26 cellular contexts compared by ENCODE assay signal in the genomic region with DNA sequence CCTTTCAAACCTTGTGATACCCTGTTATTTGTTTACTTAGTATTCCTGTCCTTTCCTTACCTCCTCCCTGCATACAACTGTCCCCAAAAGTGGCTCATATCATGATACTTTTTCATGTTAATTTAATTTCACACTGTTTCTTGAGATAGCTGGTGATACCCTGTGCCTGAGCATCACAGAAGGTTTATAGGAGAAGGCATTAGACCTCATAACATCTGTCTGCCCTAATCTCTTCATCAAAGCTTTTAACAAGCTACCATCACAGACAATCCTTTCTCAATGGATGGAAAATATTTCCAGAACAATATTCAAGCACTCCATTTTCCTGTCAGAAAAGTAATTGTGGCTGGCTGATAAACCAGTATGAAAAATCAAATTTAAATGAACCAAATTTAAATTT.
"Had no signal": no experiment of that assay in that cellular context is flagged by ENCODE, and none has a peak within 500 bp of the region (broad histone marks: within the 10 kb centered on the region; RNA-seq: fewer than 3 reads in every experiment).

No MANE protein-coding gene starts in this region.

- H3K9me3 ChIP-seq: esophagus muscularis mucosa, heart right ventricle, pancreas, prostate gland, thoracic aorta, upper lobe of left lung, vagina had no signal

- DNase-seq: activated CD4-positive, alpha-beta T cell treated with anti-CD3 and anti-CD28 coated beads for 4 hours; activated CD4-positive, alpha-beta T cell treated with anti-CD3 and anti-CD28 coated beads, Interleukin-2, amount 50 U/mL, for 4 hours; activated CD4-positive, CD25-positive, alpha-beta regulatory T cell; activated naive CD4-positive, alpha-beta T cell; activated T-cell treated with anti-CD3 and anti-CD28 coated beads for 4 hours; activated T-cell treated with anti-CD3 and anti-CD28 coated beads, Interleukin-2, amount 50 U/mL, for 72 hours; anterior cingulate cortex; dermis blood vessel endothelial cell; effector CD4-positive, alpha-beta T cell; foreskin keratinocyte; heart right ventricle; midbrain; naive thymus-derived CD4-positive, alpha-beta T cell; pancreas; retina; stimulated activated CD4-positive, alpha-beta T cell treated with anti-CD3 and anti-CD28 coated beads, Interleukin-12 subunit alpha, Interleukin-12 subunit beta, amount 100 ng/mL, for 4 hours; stimulated activated CD4-positive, alpha-beta T cell treated with anti-CD3 and anti-CD28 coated beads, Interleukin-4, amount 100 ng/mL, for 1 hour; stimulated activated naive CD8-positive, alpha-beta T cell treated with anti-CD3 and anti-CD28 coated beads, Interleukin-15, Interleukin-2, amounts not matched to agents 100 U/mL and 50 U/mL, for 24 hours; upper lobe of left lung had no signal

- H3K4me1 ChIP-seq: foreskin keratinocyte, prostate gland, upper lobe of left lung, vagina had no signal

- H3K27me3 ChIP-seq: esophagus muscularis mucosa, foreskin keratinocyte, heart right ventricle, pancreas, upper lobe of left lung, vagina had no signal

- FAIRE-seq: colon, pancreas had no signal

- H3K36me3 ChIP-seq: esophagus muscularis mucosa, heart right ventricle, pancreas, prostate gland, thoracic aorta, upper lobe of left lung, vagina had no signal

- ATAC-seq: activated T-cell treated with anti-CD3 and anti-CD28 coated beads, Interleukin-2, amount 50 U/mL, for 72 hours; foreskin keratinocyte; heart right ventricle; naive thymus-derived CD4-positive, alpha-beta T cell; sciatic nerve; stimulated activated naive CD8-positive, alpha-beta T cell treated with anti-CD3 and anti-CD28 coated beads, Interleukin-15, Interleukin-2, amounts not matched to agents 100 U/mL and 50 U/mL, for 24 hours had no signal

- H3K4me3 ChIP-seq: esophagus muscularis mucosa, heart right ventricle, pancreas, prostate gland, skin epidermis, thoracic aorta, upper lobe of left lung, vagina had no signal

- H3K27ac ChIP-seq: esophagus muscularis mucosa, foreskin keratinocyte, heart right ventricle, pancreas, prostate gland, skin epidermis, thoracic aorta, upper lobe of left lung, vagina had no signal
